Comparison of ENCODE assay signal across 10 cellular contexts in genomic region chr13:27442071-27442647, GRCh38. TPM values are rescaled to one million over a fixed set of nuclear protein-coding genes. Genes with fewer than 3 reads are reported as not detected.
DNase-seq lines count a peak whose midpoint lies in the region; ATAC-seq and TF ChIP-seq lines count a peak whose summit lies in the region.
"Had no signal": no experiment of that assay in that cellular context is flagged by ENCODE, and none has a peak within 500 bp of the region (broad histone marks: within the 10 kb centered on the region; RNA-seq: fewer than 3 reads in every experiment).

No MANE protein-coding gene starts in this region.

- H3K27ac Mint-ChIP-seq in WTC11 (peak overlapping the region; percentile 65), chondrocyte (ENCODE audit: unreplicated experiment) (no peak overlapping the region)
- H3K27ac Mint-ChIP-seq in stimulated activated naive B cell treated with anti-CD40 and anti-IgM and Interleukin-4, amounts not matched to agents 10 μg/mL and 1 μg/mL and 100 μg/mL, for 72 hours: peak overlapping the region; percentile 62

- CTCF ChIA-PET in WTC11 (lab: Charles Lee): interaction anchor here (1.1 kb wide), 1 partner anchor 80 kb away, joined by 5 read pairs; no protein-coding TSS in a partner anchor

- DNase-seq in DMS79 treated with DMSO at 0.1 percent for 48 hours (lab: John Stamatoyannopoulos, UW): peak; percentile 12
- DNase-seq in DMS79 (lab: John Stamatoyannopoulos, UW): no peak
- DNase-seq in WTC11 (ENCODE audit: low spot score): no peak
- DNase-seq in epithelial cell of proximal tubule (ENCODE audit: low read depth): no peak
- no peak for DNase-seq in stimulated activated naive B cell treated with anti-CD40 and anti-IgM and Interleukin-4, amounts not matched to agents 10 μg/mL and 1 μg/mL and 100 μg/mL, for 72 hours
- no peak for DNase-seq in mucosa of gallbladder (ENCODE audit: low spot score)
- DNase-seq in foreskin fibroblast: no peak
- no peak for DNase-seq in chondrocyte (ENCODE audit: low spot score)
- DNase-seq: heart left ventricle had no signal

- POLR2A ChIA-PET in WTC11 (lab: Charles Lee): interaction anchor here (1.0 kb wide), 1 partner anchor 17 kb away, joined by 3 read pairs; no protein-coding TSS in a partner anchor

- H3K36me3 Mint-ChIP-seq in WTC11 (peaks cover 15% of the 10 kb centered on the region), chondrocyte (ENCODE audit: low read depth) (peaks cover 16% of the 10 kb centered on the region)
- H3K36me3 Mint-ChIP-seq in stimulated activated naive B cell treated with anti-CD40 and anti-IgM and Interleukin-4, amounts not matched to agents 10 μg/mL and 1 μg/mL and 100 μg/mL, for 72 hours: peaks cover 36 to 41% of the 10 kb centered on the region in 2 donors

- TF ChIP-seq CTCF in WTC11 (IDR thresholded peaks at IDR 0.05): no peak
- no peak for TF ChIP-seq CTCF in epithelial cell of proximal tubule (conservative IDR thresholded peaks at IDR 0.05; ENCODE audit: low read depth, low read length)
- TF ChIP-seq CTCF in foreskin fibroblast (IDR thresholded peaks at IDR 0.05; ENCODE audit: low read depth, low read length): no peak
- TF ChIP-seq CTCF in chondrocyte (IDR thresholded peaks at IDR 0.05): no peak

- no peaks in the 10 kb centered on the region; the same call in 1 of the 2 replicates for H3K9me3 Mint-ChIP-seq in WTC11
- no peaks in the 10 kb centered on the region for H3K9me3 Mint-ChIP-seq in stimulated activated naive B cell treated with anti-CD40 and anti-IgM and Interleukin-4, amounts not matched to agents 10 μg/mL and 1 μg/mL and 100 μg/mL, for 72 hours
- H3K9me3 Mint-ChIP-seq in chondrocyte (ENCODE audit: low read depth): no peaks in the 10 kb centered on the region

- no peaks in the 10 kb centered on the region for H3K27me3 Mint-ChIP-seq in WTC11 (ENCODE audit: low read depth)
- no peaks in the 10 kb centered on the region for H3K27me3 Mint-ChIP-seq in stimulated activated naive B cell treated with anti-CD40 and anti-IgM and Interleukin-4, amounts not matched to agents 10 μg/mL and 1 μg/mL and 100 μg/mL, for 72 hours
- no peaks in the 10 kb centered on the region for H3K27me3 Mint-ChIP-seq in chondrocyte (ENCODE audit: low read depth)

- H3K4me1 Mint-ChIP-seq in WTC11 (peaks cover 17% of the 10 kb centered on the region), chondrocyte (ENCODE audit: low read depth) (no peaks in the 10 kb centered on the region)
- H3K4me1 Mint-ChIP-seq in stimulated activated naive B cell treated with anti-CD40 and anti-IgM and Interleukin-4, amounts not matched to agents 10 μg/mL and 1 μg/mL and 100 μg/mL, for 72 hours: peaks cover 25 to 55% of the 10 kb centered on the region in 2 donors

- H3K4me3 Mint-ChIP-seq in WTC11 (peak overlapping the region; percentile 15), chondrocyte (ENCODE audit: unreplicated experiment) (no peak overlapping the region)
- H3K4me3 Mint-ChIP-seq in stimulated activated naive B cell treated with anti-CD40 and anti-IgM and Interleukin-4, amounts not matched to agents 10 μg/mL and 1 μg/mL and 100 μg/mL, for 72 hours: peak overlapping the region; percentile 62 to 64

- peak; percentile 84 for ATAC-seq in WTC11
- peak; percentile 26 to 41 for ATAC-seq in stimulated activated naive B cell treated with anti-CD40 and anti-IgM and Interleukin-4, amounts not matched to agents 10 μg/mL and 1 μg/mL and 100 μg/mL, for 72 hours (replicated peaks)
- ATAC-seq: Panc1 had no signal

- peak overlapping the region; percentile 20 for H3K4me3 ChIP-seq in epithelial cell of proximal tubule (ENCODE audit: low read depth, low read length)
- H3K4me3 ChIP-seq in foreskin fibroblast (ENCODE audit: low read depth in 1 of 2, low read length in 2 of 2): no peak overlapping the region
- H3K4me3 ChIP-seq: heart left ventricle had no signal

TF ChIP-seq in WTC11, 78 proteins besides CTCF, POLR2A, EP300 and RAD21:
- TF ChIP-seq FOXK1 (CRISPR knock-in tag; IDR thresholded peaks at IDR 0.05) (no peak), ZNF232 (CRISPR knock-in tag; IDR thresholded peaks at IDR 0.05) (no peak), GTF2I (CRISPR knock-in tag; conservative IDR thresholded peaks at IDR 0.05) (no peak), GRHL2 (CRISPR knock-in tag; IDR thresholded peaks at IDR 0.05; ENCODE audit: insufficient replicate concordance, severe bottlenecking) (no peak), CBFB (CRISPR knock-in tag; IDR thresholded peaks at IDR 0.05; ENCODE audit: low read depth) (no peak), NFYB (CRISPR knock-in tag; conservative IDR thresholded peaks at IDR 0.05; ENCODE audit: low read depth) (no peak), ZNF671 (CRISPR knock-in tag; IDR thresholded peaks at IDR 0.05) (no peak), TP53 (CRISPR knock-in tag; IDR thresholded peaks at IDR 0.05) (no peak), ARID4B (CRISPR knock-in tag; IDR thresholded peaks at IDR 0.05; ENCODE audit: borderline replicate concordance) (no peak), ZNF317 (CRISPR knock-in tag; IDR thresholded peaks at IDR 0.05; ENCODE audit: borderline replicate concordance, low read depth) (no peak), ZNF532 (CRISPR knock-in tag; IDR thresholded peaks at IDR 0.05; ENCODE audit: borderline replicate concordance) (no peak)

RNA-seq across cellular contexts. Expression of gene MTIF3, which starts 8.2 kb away (rescaled TPM):
- total RNA-seq in WTC11 (2021) (42.0 to 50.0 TPM (median 45.1 TPM) in 3 replicates), epithelial cell of proximal tubule (50.0 and 59.0 TPM in 2 replicates), mucosa of gallbladder (56.3 TPM), chondrocyte (34.2 to 41.2 TPM (median 34.9 TPM) in 3 replicates)

RNA-seq across cellular contexts. Expression of gene GTF3A, which starts 17.7 kb away (rescaled TPM):
- total RNA-seq in WTC11 (2021) (77.0 to 88.7 TPM (median 78.4 TPM) in 3 replicates), epithelial cell of proximal tubule (160 and 349 TPM in 2 replicates), mucosa of gallbladder (65.7 TPM), chondrocyte (73.3 to 87.8 TPM (median 74.7 TPM) in 3 replicates)
